8 cellular contexts compared by ENCODE assay signal in the genomic region with DNA sequence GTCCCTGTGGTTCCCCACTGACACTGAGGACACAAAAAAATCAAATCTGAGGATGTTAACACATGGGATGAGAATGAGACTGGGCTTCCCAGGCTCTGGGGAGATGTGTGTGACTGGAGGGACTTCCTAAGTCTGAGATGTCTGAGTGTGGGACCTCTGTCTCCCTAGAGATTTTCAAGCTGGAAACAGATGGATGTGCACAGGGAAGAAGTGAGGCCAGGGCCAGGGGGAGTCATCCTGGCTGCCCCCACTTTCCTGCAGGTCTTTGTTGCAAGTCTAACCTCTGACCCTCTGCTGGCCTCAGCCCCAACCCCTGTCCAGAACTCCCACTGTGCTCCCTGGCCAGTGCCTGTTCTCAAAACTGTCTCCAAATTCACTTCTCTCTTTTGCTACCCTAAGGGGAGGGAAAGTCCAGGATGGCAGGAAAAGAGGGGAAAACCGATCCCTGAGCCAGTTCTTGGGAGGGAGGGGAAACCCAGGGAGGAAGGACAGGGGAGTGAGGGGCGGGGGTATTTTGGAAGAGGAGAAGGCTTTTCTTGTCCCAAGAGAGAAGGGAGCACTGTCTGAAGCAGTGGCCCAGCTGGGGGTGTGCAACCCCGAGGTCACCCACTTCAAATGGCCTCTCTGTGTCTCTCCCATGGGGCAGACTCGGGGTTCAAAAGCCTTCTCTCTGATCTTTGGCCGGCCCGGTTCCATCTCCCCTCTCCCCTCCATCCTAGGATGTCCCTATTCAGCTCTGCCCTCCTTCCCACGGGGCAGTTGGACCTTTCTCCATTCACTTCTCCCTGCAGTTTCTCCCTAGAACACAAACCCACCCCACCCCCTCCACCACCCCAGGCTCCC. TPM values are rescaled to one million over a fixed set of nuclear protein-coding genes. Genes with fewer than 3 reads are reported as not detected.
DNase-seq lines count a peak whose midpoint lies in the region; ATAC-seq and TF ChIP-seq lines count a peak whose summit lies in the region.

No MANE protein-coding gene starts in this region.

- H3K36me3 Mint-ChIP-seq in progenitor cell of endocrine pancreas (ENCODE audit: insufficient read depth): peaks cover 6% of the 10 kb centered on the region

- peak overlapping the region; percentile 65 for H3K4me3 ChIP-seq in SJSA1
- H3K4me3 ChIP-seq in esophagus squamous epithelium: peak overlapping the region; percentile 73 to 92 (median 82)

- peak overlapping the region; percentile 84; the same call in 1 of the 2 replicates for H3K9ac ChIP-seq in ES-I3 (ENCODE audit: low read depth, low read length)

- peak overlapping the region; percentile 37 for H3K27ac Mint-ChIP-seq in progenitor cell of endocrine pancreas

- DNase-seq in SJSA1 (ENCODE audit: low read depth in 1 of 2, low spot score in 2 of 2): no peak
- DNase-seq in esophagus squamous epithelium (lab: John Stamatoyannopoulos, UW): no peak
- DNase-seq in progenitor cell of endocrine pancreas (ENCODE audit: low spot score, unreplicated experiment): no peak
- DNase-seq in NCI-H2107 (lab: John Stamatoyannopoulos, UW): no peak
- DNase-seq in KBM-7: no peak
- DNase-seq in occipital lobe (lab: John Stamatoyannopoulos, UW): no peak

- WGBS in esophagus squamous epithelium, 2 donors: 0 to 4% methylated on average over 6 of the region's 7 CpGs

- H3K36me3 ChIP-seq in ES-I3 (ENCODE audit: insufficient read depth, low read length) (peaks cover 3% of the 10 kb centered on the region; the same call in 1 of the 2 replicates), SJSA1 (peaks cover 68% of the 10 kb centered on the region), esophagus squamous epithelium (peaks cover 0 to 19% (median 0%) of the 10 kb centered on the region in 3 donors)

- no peaks in the 10 kb centered on the region for H3K27me3 Mint-ChIP-seq in progenitor cell of endocrine pancreas

- H3K4me1 ChIP-seq in ES-I3 (ENCODE audit: insufficient read depth, low read length) (peaks cover 24% of the 10 kb centered on the region), SJSA1 (replicated peaks) (peaks cover 69% of the 10 kb centered on the region), esophagus squamous epithelium (peaks cover 54 to 91% (median 59%) of the 10 kb centered on the region in 3 donors)

- H3K27ac ChIP-seq in SJSA1: peak overlapping the region; percentile 73
- peak overlapping the region; percentile 96 to 99 (median 98) for H3K27ac ChIP-seq in esophagus squamous epithelium

- peaks cover 39% of the 10 kb centered on the region for H3K4me1 Mint-ChIP-seq in progenitor cell of endocrine pancreas (ENCODE audit: low read depth)

- peak overlapping the region; percentile 57 for H3K4me3 Mint-ChIP-seq in progenitor cell of endocrine pancreas (ENCODE audit: low read depth)

- H3K27me3 ChIP-seq in SJSA1 (replicated peaks) (no peaks in the 10 kb centered on the region), esophagus squamous epithelium (no peaks in the 10 kb centered on the region)

- intact Hi-C loops in esophagus squamous epithelium (cut with DNase I): loop anchor here (10.0 kb wide), 1 partner anchor 201 kb away; the partner anchor contains the start of gene DDR1

- TF ChIP-seq POLR2A in esophagus squamous epithelium (IDR thresholded peaks at IDR 0.05): no peak

- ATAC-seq in GM18867 (IDR thresholded peaks at IDR 0.05; ENCODE audit: unreplicated experiment): no peak

- H3K9me3 Mint-ChIP-seq in progenitor cell of endocrine pancreas (ENCODE audit: low read depth): no peaks in the 10 kb centered on the region

- TF ChIP-seq CTCF in esophagus squamous epithelium (IDR thresholded peaks at IDR 0.05) (no peak), progenitor cell of endocrine pancreas (IDR thresholded peaks at IDR 0.05; ENCODE audit: unreplicated experiment) (no peak)

- in situ Hi-C loops in KBM-7 (cut with MboI; ENCODE audit: low pct_unique_long_range_greater_than_20kb, low sequenced_read_pairs): no loop called here

- H3K9me3 ChIP-seq in ES-I3 (ENCODE audit: control insufficient read depth, insufficient read depth, low read length) (no peaks in the 10 kb centered on the region), SJSA1 (replicated peaks) (no peaks in the 10 kb centered on the region), esophagus squamous epithelium (no peaks in the 10 kb centered on the region)

RNA-seq across cellular contexts. Expression of gene PPP1R18, which starts 3.1 kb away (rescaled TPM):
- 53.2 and 76.8 TPM in 2 replicates for total RNA-seq in SJSA1 (2014; rRNA removed; shearing (Covaris generic))
- total RNA-seq in esophagus squamous epithelium (10 to 100 TPM in 3 of 4 donors, 1 to 10 TPM in 1; 9.8 to 22.2 (median 17.4) TPM), progenitor cell of endocrine pancreas (22.5 and 25.4 TPM in 2 replicates), occipital lobe (34.5 TPM)

RNA-seq across cellular contexts. Expression of gene NRM, which starts 7.4 kb away (rescaled TPM):
- total RNA-seq in SJSA1 (2014; rRNA removed; shearing (Covaris generic)): 6.8 and 10.0 TPM in 2 replicates
- total RNA-seq in esophagus squamous epithelium (1 to 10 TPM; 3.8 to 7.4 (median 6.7) TPM), progenitor cell of endocrine pancreas (35.5 and 37.9 TPM in 2 replicates), occipital lobe (1.2 TPM)

RNA-seq across cellular contexts. Expression of gene DHX16, which starts 10.6 kb away (rescaled TPM):
- total RNA-seq in SJSA1 (2014; rRNA removed; shearing (Covaris generic)): 59.5 and 86.3 TPM in 2 replicates
- 10 to 100 TPM; 11.4 to 26.6 (median 24.4) TPM for total RNA-seq in esophagus squamous epithelium
- total RNA-seq in progenitor cell of endocrine pancreas: 30.0 and 31.0 TPM in 2 replicates
- 20.9 TPM for total RNA-seq in occipital lobe

RNA-seq across cellular contexts. Expression of gene MDC1, which starts 33.7 kb away (rescaled TPM):
- 8.4 and 8.6 TPM in 2 replicates for total RNA-seq in SJSA1 (2014; rRNA removed; shearing (Covaris generic))
- 1 to 10 TPM; 2.4 to 7.4 (median 7.0) TPM for total RNA-seq in esophagus squamous epithelium
- total RNA-seq in progenitor cell of endocrine pancreas: 58.5 and 67.6 TPM in 2 replicates
- total RNA-seq in occipital lobe: 12.5 TPM

RNA-seq across cellular contexts. Expression of gene C6orf136, which starts 36.4 kb away (rescaled TPM):
- total RNA-seq in SJSA1 (2014; rRNA removed; shearing (Covaris generic)): 4.9 and 15.8 TPM in 2 replicates
- total RNA-seq in esophagus squamous epithelium (10 to 100 TPM in 3 of 4 donors, 1 to 10 TPM in 1; 8.3 to 17.5 (median 12.7) TPM), progenitor cell of endocrine pancreas (18.8 and 19.5 TPM in 2 replicates), occipital lobe (18.4 TPM)
